Comparison of ENCODE assay signal across 10 cellular contexts in genomic region chr14:63922696-63923421, GRCh38.
DNase-seq lines count a peak whose midpoint lies in the region; ATAC-seq and TF ChIP-seq lines count a peak whose summit lies in the region.
"Had no signal": no experiment of that assay in that cellular context is flagged by ENCODE, and none has a peak within 500 bp of the region (broad histone marks: within the 10 kb centered on the region; RNA-seq: fewer than 3 reads in every experiment).

No MANE protein-coding gene starts in this region.

- no peak for ATAC-seq in GM19452 (IDR thresholded peaks at IDR 0.05; ENCODE audit: unreplicated experiment)

- peaks cover 5% of the 10 kb centered on the region for H3K4me1 ChIP-seq in mesenchymal stem cell (ENCODE audit: control insufficient read depth, insufficient read depth, low read depth, low read length)
- H3K4me1 ChIP-seq: BLaER1 had no signal

- H3K79me1 ChIP-seq in mesenchymal stem cell (replicated peaks; ENCODE audit: low read length, poor library complexity, severe bottlenecking), result peaks cover 11% of the 10 kb centered on the region

- no peaks in the 10 kb centered on the region for H3K36me3 ChIP-seq in mesenchymal stem cell (ENCODE audit: control insufficient read depth in 1 of 2, insufficient read depth in 2 of 2, low read depth in 1 of 2, low read length in 2 of 2)

- WGBS in mesenchymal stem cell, result 90% methylated on average over 3 of the region's 5 CpGs

- H3K27me3 ChIP-seq in mesenchymal stem cell (ENCODE audit: control insufficient read depth in 1 of 2, insufficient read depth in 1 of 2, low read length in 2 of 2), result no peaks in the 10 kb centered on the region
- H3K27me3 ChIP-seq: BLaER1 had no signal

- H2AFZ ChIP-seq in mesenchymal stem cell (ENCODE audit: low read depth, low read length), result no peak overlapping the region

- H4K8ac ChIP-seq in mesenchymal stem cell (ENCODE audit: low read length), result no peak overlapping the region

- no peak overlapping the region for H2AK5ac ChIP-seq in mesenchymal stem cell (ENCODE audit: low read length, severe bottlenecking)

- no peak overlapping the region for H3K18ac ChIP-seq in mesenchymal stem cell (ENCODE audit: low read depth in 1 of 2, low read length in 2 of 2)

- DNase-seq in AG09309 (ENCODE audit: low read depth) (peak; percentile 41), LNCaP clone FGC (ENCODE audit: low read depth) (peak; percentile 19), choroid plexus epithelial cell (ENCODE audit: low read depth) (peak; percentile 93), mesenchymal stem cell (no peak), NCI-H187 treated with DMSO at 0.1 percent for 48 hours (lab: John Stamatoyannopoulos, UW) (no peak), DMS 273 (lab: John Stamatoyannopoulos, UW; ENCODE audit: unreplicated experiment) (no peak), activated gamma-delta T cell treated with Interleukin-2 at 50 U/mL for 16 hours (no peak)
- DNase-seq: stimulated activated CD4-positive, alpha-beta T cell treated with anti-CD3 and anti-CD28 coated beads, Interleukin-2, amount 100 ng/mL, for 48 hours had no signal

- peak overlapping the region; percentile 36 for H3K4me2 ChIP-seq in mesenchymal stem cell (ENCODE audit: low read length, poor library complexity, severe bottlenecking)
- H3K4me2 ChIP-seq: BLaER1 had no signal

- no peak overlapping the region for H3K14ac ChIP-seq in mesenchymal stem cell (ENCODE audit: low read length in 2 of 2)

- no peak overlapping the region for H4K91ac ChIP-seq in mesenchymal stem cell (ENCODE audit: low read length)

- no peak overlapping the region for H2BK120ac ChIP-seq in mesenchymal stem cell (ENCODE audit: low read depth, low read length)

- H3K4ac ChIP-seq in mesenchymal stem cell (ENCODE audit: low read depth in 1 of 2, low read length in 2 of 2), result no peak overlapping the region

- no peak overlapping the region for H3K9ac ChIP-seq in mesenchymal stem cell (ENCODE audit: low read length)
- H3K9ac ChIP-seq: BLaER1 had no signal

- H3K4me3 ChIP-seq in AG09309 (ENCODE audit: control insufficient read depth, low read depth, low read length), result no peak overlapping the region
- no peak overlapping the region for H3K4me3 ChIP-seq in LNCaP clone FGC (ENCODE audit: low read depth, low read length)
- no peak overlapping the region for H3K4me3 ChIP-seq in choroid plexus epithelial cell (ENCODE audit: low read depth, low read length)
- H3K4me3 ChIP-seq in mesenchymal stem cell (ENCODE audit: insufficient read depth in 1 of 2, low read depth in 1 of 2, low read length in 2 of 2), result no peak overlapping the region
- H3K4me3 ChIP-seq: BLaER1 had no signal

- no peak overlapping the region for H3K23ac ChIP-seq in mesenchymal stem cell (ENCODE audit: low read length in 2 of 2)

- no peak overlapping the region for H2BK12ac ChIP-seq in mesenchymal stem cell (ENCODE audit: low read length in 2 of 2)

- no peak for TF ChIP-seq CTCF in AG09309 (IDR thresholded peaks at IDR 0.05; ENCODE audit: control insufficient read depth, insufficient read depth, low read depth, low read length, missing control alignments)
- no peak for TF ChIP-seq CTCF in LNCaP clone FGC (IDR thresholded peaks at IDR 0.05; ENCODE audit: control insufficient read depth, extremely low read depth, insufficient read depth)
- no peak for TF ChIP-seq CTCF in choroid plexus epithelial cell (conservative IDR thresholded peaks at IDR 0.05; ENCODE audit: low read depth, low read length)

- H2BK5ac ChIP-seq in mesenchymal stem cell (ENCODE audit: low read depth, low read length, poor library complexity, severe bottlenecking), result no peak overlapping the region

- no peaks in the 10 kb centered on the region for H3K9me3 ChIP-seq in mesenchymal stem cell (ENCODE audit: control insufficient read depth, low read length)

- H2BK15ac ChIP-seq in mesenchymal stem cell (ENCODE audit: low read depth, poor library complexity, severe bottlenecking), result no peak overlapping the region

- H3K27ac ChIP-seq in mesenchymal stem cell (ENCODE audit: low read length, poor library complexity, severe bottlenecking), result peak overlapping the region; percentile 73
- H3K27ac ChIP-seq: BLaER1 had no signal

Comparison
In these comparisons a context has a peak if more than half of its experiments do, and no peak if none do; other contexts are left out.
1. DNase-seq: peak in AG09309 (single experiment), LNCaP clone FGC (single experiment) and choroid plexus epithelial cell (single experiment); none in mesenchymal stem cell (single experiment), NCI-H187 treated with DMSO at 0.1 percent for 48 hours (single experiment), DMS 273 (single experiment) and activated gamma-delta T cell treated with Interleukin-2 at 50 U/mL for 16 hours (single experiment).